ENCODE assay signal across 9 cellular contexts in genomic region chr11:47235163-47235562, GRCh38. TPM values are rescaled to one million over a fixed set of nuclear protein-coding genes. Genes with fewer than 3 reads are reported as not detected.
DNase-seq lines count a peak whose midpoint lies in the region; ATAC-seq lines count a peak whose summit lies in the region.
"Had no signal": no experiment of that assay in that cellular context is flagged by ENCODE, and none has a peak within 500 bp of the region (broad histone marks: within the 10 kb centered on the region; RNA-seq: fewer than 3 reads in every experiment).

No MANE protein-coding gene starts in this region.

- no peaks in the 10 kb centered on the region for H3K27me3 ChIP-seq in ACC112 (ENCODE audit: insufficient read depth, low read length)

- no peaks in the 10 kb centered on the region for H3K27me3 Mint-ChIP-seq in activated naive CD8-positive, alpha-beta T cell treated with anti-CD3 and anti-CD28 coated beads for 36 hours
- no peaks in the 10 kb centered on the region for H3K27me3 Mint-ChIP-seq in memory B cell
- H3K27me3 Mint-ChIP-seq in stimulated activated naive B cell treated with anti-CD40 and anti-IgM and Interleukin-4, amounts not matched to agents 10 μg/mL and 1 μg/mL and 100 μg/mL, for 72 hours: no peaks in the 10 kb centered on the region

- H3K79me2 ChIP-seq in ACC112 (ENCODE audit: control insufficient read depth, insufficient read depth, low read length, unreplicated experiment): no peaks in the 10 kb centered on the region

- H3K36me3 Mint-ChIP-seq in activated naive CD8-positive, alpha-beta T cell treated with anti-CD3 and anti-CD28 coated beads for 36 hours: peaks cover 39% of the 10 kb centered on the region
- peaks cover 17% of the 10 kb centered on the region for H3K36me3 Mint-ChIP-seq in memory B cell
- peaks cover 60 to 74% of the 10 kb centered on the region in 2 donors for H3K36me3 Mint-ChIP-seq in stimulated activated naive B cell treated with anti-CD40 and anti-IgM and Interleukin-4, amounts not matched to agents 10 μg/mL and 1 μg/mL and 100 μg/mL, for 72 hours

- peaks cover 29% of the 10 kb centered on the region for H3K4me1 ChIP-seq in ACC112 (ENCODE audit: control insufficient read depth, insufficient read depth, low read length, unreplicated experiment)

- H3K4me3 ChIP-seq in ACC112 (ENCODE audit: low read depth, low read length): no peak overlapping the region
- H3K4me3 ChIP-seq: lung had no signal

- H3K9me3 Mint-ChIP-seq in activated naive CD8-positive, alpha-beta T cell treated with anti-CD3 and anti-CD28 coated beads for 36 hours: no peaks in the 10 kb centered on the region
- H3K9me3 Mint-ChIP-seq in memory B cell: no peaks in the 10 kb centered on the region
- no peaks in the 10 kb centered on the region for H3K9me3 Mint-ChIP-seq in stimulated activated naive B cell treated with anti-CD40 and anti-IgM and Interleukin-4, amounts not matched to agents 10 μg/mL and 1 μg/mL and 100 μg/mL, for 72 hours

- H2AFZ ChIP-seq in ACC112 (ENCODE audit: low read length, unreplicated experiment): no peak overlapping the region

- H3K4me3 Mint-ChIP-seq in activated naive CD8-positive, alpha-beta T cell treated with anti-CD3 and anti-CD28 coated beads for 36 hours: peak overlapping the region; percentile 49
- no peak overlapping the region for H3K4me3 Mint-ChIP-seq in memory B cell
- H3K4me3 Mint-ChIP-seq in stimulated activated naive B cell treated with anti-CD40 and anti-IgM and Interleukin-4, amounts not matched to agents 10 μg/mL and 1 μg/mL and 100 μg/mL, for 72 hours: peak overlapping the region in 1 of 2 donors; percentile 4

- in situ Hi-C loops in G401 (cut with HindIII; ENCODE audit: low sequenced_read_pairs): no loop called here

- H3K27ac ChIP-seq in ACC112 (ENCODE audit: low read depth, low read length): peak overlapping the region; percentile 71; the same call in 1 of the 2 replicates

- peak overlapping the region; percentile 81 for H3K27ac Mint-ChIP-seq in activated naive CD8-positive, alpha-beta T cell treated with anti-CD3 and anti-CD28 coated beads for 36 hours
- H3K27ac Mint-ChIP-seq in memory B cell: peak overlapping the region; percentile 47
- H3K27ac Mint-ChIP-seq in stimulated activated naive B cell treated with anti-CD40 and anti-IgM and Interleukin-4, amounts not matched to agents 10 μg/mL and 1 μg/mL and 100 μg/mL, for 72 hours: no peak overlapping the region

- peak; percentile 56 for DNase-seq in G401 (ENCODE audit: low spot score)
- DNase-seq in activated naive CD8-positive, alpha-beta T cell treated with anti-CD3 and anti-CD28 coated beads for 36 hours: no peak
- no peak for DNase-seq in memory B cell (ENCODE audit: low spot score in 2 of 2)
- no peak for DNase-seq in activated effector memory CD4-positive, alpha-beta T cell treated with Interleukin-2 at 50 U/mL for 16 hours
- no peak for DNase-seq in NCI-H1105 treated with DMSO at 0.1 percent for 48 hours (lab: John Stamatoyannopoulos, UW)
- no peak for DNase-seq in SHP77 (lab: John Stamatoyannopoulos, UW)
- no peak for DNase-seq in stimulated activated naive B cell treated with anti-CD40 and anti-IgM and Interleukin-4, amounts not matched to agents 10 μg/mL and 1 μg/mL and 100 μg/mL, for 72 hours

- H3K4me1 Mint-ChIP-seq in activated naive CD8-positive, alpha-beta T cell treated with anti-CD3 and anti-CD28 coated beads for 36 hours: peaks cover 30% of the 10 kb centered on the region
- H3K4me1 Mint-ChIP-seq in memory B cell: no peaks in the 10 kb centered on the region
- H3K4me1 Mint-ChIP-seq in stimulated activated naive B cell treated with anti-CD40 and anti-IgM and Interleukin-4, amounts not matched to agents 10 μg/mL and 1 μg/mL and 100 μg/mL, for 72 hours: peaks cover 23% of the 10 kb centered on the region in 2 donors

- peaks cover 8% of the 10 kb centered on the region for H3K36me3 ChIP-seq in ACC112 (ENCODE audit: insufficient read depth, low read length)

- ATAC-seq in memory B cell (ENCODE audit: low read depth): no peak
- ATAC-seq in stimulated activated naive B cell treated with anti-CD40 and anti-IgM and Interleukin-4, amounts not matched to agents 10 μg/mL and 1 μg/mL and 100 μg/mL, for 72 hours (replicated peaks): no peak

RNA-seq across cellular contexts. Expression of gene ACP2, which starts 13.5 kb away (rescaled TPM):
- total RNA-seq in G401 (2014; rRNA removed; shearing (Covaris generic)): 27.8 and 41.4 TPM in 2 replicates
- total RNA-seq in activated naive CD8-positive, alpha-beta T cell treated with anti-CD3 and anti-CD28 coated beads for 36 hours: 10 to 100 TPM; 13.4 to 13.9 TPM

RNA-seq across cellular contexts. Expression of gene DDB2, which starts 20.4 kb away (rescaled TPM):
- 53.2 and 53.4 TPM in 2 replicates for total RNA-seq in G401 (2014; rRNA removed; shearing (Covaris generic))
- total RNA-seq in activated naive CD8-positive, alpha-beta T cell treated with anti-CD3 and anti-CD28 coated beads for 36 hours: 100 to 1,000 TPM; 111 to 112 TPM

RNA-seq across cellular contexts. Expression of gene NR1H3, which starts 22.6 kb away (rescaled TPM):
- 13.7 and 14.1 TPM in 2 replicates for total RNA-seq in G401 (2014; rRNA removed; shearing (Covaris generic))
- total RNA-seq in activated naive CD8-positive, alpha-beta T cell treated with anti-CD3 and anti-CD28 coated beads for 36 hours: 1 to 10 TPM; 8.1 to 8.2 TPM

RNA-seq across cellular contexts. Expression of gene MADD, which starts 34.8 kb away (rescaled TPM):
- 12.9 and 13.4 TPM in 2 replicates for total RNA-seq in G401 (2014; rRNA removed; shearing (Covaris generic))
- 10 to 100 TPM; 50.9 to 51.2 TPM for total RNA-seq in activated naive CD8-positive, alpha-beta T cell treated with anti-CD3 and anti-CD28 coated beads for 36 hours

RNA-seq across cellular contexts. Expression of gene PACSIN3, which starts 48.9 kb away (rescaled TPM):
- total RNA-seq in G401 (2014; rRNA removed; shearing (Covaris generic)): 83.4 and 88.1 TPM in 2 replicates
- 1 to 10 TPM; 6.8 to 7.0 TPM for total RNA-seq in activated naive CD8-positive, alpha-beta T cell treated with anti-CD3 and anti-CD28 coated beads for 36 hours
